12 cellular contexts compared by ENCODE assay signal in genomic region chr9:135098400-135099105, GRCh38. TPM values are rescaled to one million over a fixed set of nuclear protein-coding genes. Genes with fewer than 3 reads are reported as not detected.
DNase-seq lines count a peak whose midpoint lies in the region; ATAC-seq and TF ChIP-seq lines count a peak whose summit lies in the region.
"Had no signal": no experiment of that assay in that cellular context is flagged by ENCODE, and none has a peak within 500 bp of the region (broad histone marks: within the 10 kb centered on the region; RNA-seq: fewer than 3 reads in every experiment).

No MANE protein-coding gene starts in this region.

- H3K27ac ChIP-seq in right atrium auricular region, result no peak overlapping the region
- no peak overlapping the region for H3K27ac ChIP-seq in upper lobe of right lung
- H3K27ac ChIP-seq: skin epidermis had no signal

- no peak overlapping the region for H3K4me3 ChIP-seq in right atrium auricular region
- no peak overlapping the region for H3K4me3 ChIP-seq in fibroblast of the aortic adventitia (ENCODE audit: low read depth, low read length)
- no peak overlapping the region for H3K4me3 ChIP-seq in upper lobe of right lung
- H3K4me3 ChIP-seq: lung, skin epidermis had no signal

- ATAC-seq in Right ventricle myocardium inferior, result no peak
- peak; percentile 35 for ATAC-seq in upper lobe of right lung

- peaks cover 0 to 10% of the 10 kb centered on the region in 2 donors for H3K4me1 ChIP-seq in right atrium auricular region
- H3K4me1 ChIP-seq in upper lobe of right lung, result no peaks in the 10 kb centered on the region

- DNase-seq in Right ventricle myocardium inferior (ENCODE audit: missing footprints), result peak; percentile 25
- DNase-seq in right atrium auricular region (ENCODE audit: low spot score), result no peak
- peak; percentile 2 for DNase-seq in fibroblast of the aortic adventitia (ENCODE audit: low read depth)
- no peak for DNase-seq in upper lobe of right lung
- DNase-seq in SKM-1 (lab: John Stamatoyannopoulos, UW; ENCODE audit: unreplicated experiment), result no peak
- no peak for DNase-seq in GM13976 (ENCODE audit: low spot score)
- DNase-seq in OCI-M2 (lab: John Stamatoyannopoulos, UW; ENCODE audit: unreplicated experiment), result no peak
- DNase-seq: CD4-positive, alpha-beta T cell; NCI-H446 treated with DMSO at 0.1 percent for 48 hours had no signal

- H3K27me3 ChIP-seq in right atrium auricular region, result no peaks in the 10 kb centered on the region
- no peaks in the 10 kb centered on the region for H3K27me3 ChIP-seq in upper lobe of right lung

- H3K36me3 ChIP-seq in right atrium auricular region (no peaks in the 10 kb centered on the region), upper lobe of right lung (no peaks in the 10 kb centered on the region)

- in situ Hi-C loops in GM13976 (cut with MboI; ENCODE audit: low sequenced_read_pairs, unreplicated experiment), result loop anchor here (25.0 kb wide), 1 partner anchor 314 kb away; no protein-coding TSS in a partner anchor

- TF ChIP-seq CTCF in right atrium auricular region (IDR thresholded peaks at IDR 0.05) (no peak), fibroblast of the aortic adventitia (IDR thresholded peaks at IDR 0.05; ENCODE audit: insufficient read depth, low read length) (no peak), upper lobe of right lung (IDR thresholded peaks at IDR 0.05) (no peak), GM13976 (IDR thresholded peaks at IDR 0.05; ENCODE audit: borderline replicate concordance, control extremely low read depth, extremely low read depth, insufficient read depth, missing control alignments) (no peak)

- H3K9me3 ChIP-seq in right atrium auricular region, result no peaks in the 10 kb centered on the region
- H3K9me3 ChIP-seq in upper lobe of right lung, result no peaks in the 10 kb centered on the region

- intact Hi-C loops in Right ventricle myocardium inferior (cut with DNase I) (no loop called here), upper lobe of right lung (cut with DNase I) (no loop called here)

TF ChIP-seq in PFSK-1, 5 proteins besides CTCF, POLR2A, EP300 and RAD21:
- TF ChIP-seq FOXP2 (optimal IDR thresholded peaks at IDR 0.05; ENCODE audit: borderline replicate concordance, extremely low read depth, extremely low read length, insufficient read depth), result no peak
- TF ChIP-seq REST (IDR thresholded peaks at IDR 0.05; ENCODE audit: insufficient read depth in 1 of 2, low read depth in 2 of 2, low read length in 2 of 2), result peak; percentile 87 to 92

RNA-seq across cellular contexts. Expression of gene OLFM1, which starts 11.1 kb away (rescaled TPM):
- 17.9 TPM for total RNA-seq in Right ventricle myocardium inferior
- total RNA-seq in right atrium auricular region, result 1 to 10 TPM; 7.6 to 9.7 TPM
- polyA plus RNA-seq in PFSK-1 (2012; ENCODE audit: insufficient read length, low read depth), result 5.8 TPM
- total RNA-seq in fibroblast of the aortic adventitia (ENCODE audit: low replicate concordance), result 0.81 and 1.5 TPM in 2 replicates
- 26.0 TPM for total RNA-seq in upper lobe of right lung
- total RNA-seq: CD4-positive, alpha-beta T cell had no signal

Comparison
In these comparisons a context has a peak if more than half of its experiments do, and no peak if none do; other contexts are left out.
1. DNase-seq: peak in Right ventricle myocardium inferior (single experiment) and fibroblast of the aortic adventitia (single experiment); none in right atrium auricular region (single experiment), upper lobe of right lung (single experiment), SKM-1 (single experiment), GM13976 (single experiment) and OCI-M2 (single experiment).